Comparison of ENCODE assay signal across 1 cellular context in genomic region chr1:27342778-27343638, GRCh38.
A peak's percentile ranks its signal among the peaks of the same experiment; 100 is the strongest.
TF ChIP-seq lines count a peak whose summit lies in the region.

No MANE protein-coding gene starts in this region.

TF ChIP-seq in HepG2, 621 proteins besides CTCF, POLR2A, EP300 and RAD21 (continued from another document and continues in another):
- TF ChIP-seq ZBTB39 (CRISPR knock-in tag; IDR thresholded peaks at IDR 0.05) (0 out of 2 replicates have a peak, but pooled peaks have one; percentile 7), ARNTL (CRISPR knock-in tag; IDR thresholded peaks at IDR 0.05) (no peak), ZNF446 (CRISPR knock-in tag; IDR thresholded peaks at IDR 0.05) (0 out of 2 replicates have a peak, but pooled peaks have one; percentile 30), AGO2 (optimal IDR thresholded peaks at IDR 0.05; ENCODE audit: low read depth, low read length) (peak; percentile 66), NFATC3 (CRISPR knock-in tag; IDR thresholded peaks at IDR 0.05) (no peak), ZFP1 (CRISPR knock-in tag; IDR thresholded peaks at IDR 0.05) (no peak), ZNF644 (CRISPR knock-in tag; IDR thresholded peaks at IDR 0.05; ENCODE audit: low read depth) (no peak), SIX4 (CRISPR knock-in tag; IDR thresholded peaks at IDR 0.05) (no peak), GTF3A (CRISPR knock-in tag; conservative IDR thresholded peaks at IDR 0.05) (no peak), SUZ12 (IDR thresholded peaks at IDR 0.05; ENCODE audit: low read depth, low read length) (no peak), FOXK1 (CRISPR knock-in tag; IDR thresholded peaks at IDR 0.05; ENCODE audit: borderline replicate concordance, low read depth) (no peak), ZBTB33 (CRISPR knock-in tag; IDR thresholded peaks at IDR 0.05) (no peak), TAF15 (IDR thresholded peaks at IDR 0.05; ENCODE audit: low read depth, low read length, poor library complexity, severe bottlenecking) (no peak), ZNF30 (CRISPR knock-in tag; IDR thresholded peaks at IDR 0.05) (no peak; the same call in 1 of the 2 replicates), KAT8 (CRISPR knock-in tag; IDR thresholded peaks at IDR 0.05) (no peak), RBM39 (IDR thresholded peaks at IDR 0.05; ENCODE audit: low read depth, low read length, poor library complexity, severe bottlenecking) (no peak), ZFX (CRISPR knock-in tag; IDR thresholded peaks at IDR 0.05; ENCODE audit: low read depth) (peak; percentile 89), TFAP4 (IDR thresholded peaks at IDR 0.05; ENCODE audit: borderline replicate concordance, low read depth) (peak; percentile 67; the same call in 1 of the 2 replicates), ZNF367 (CRISPR knock-in tag; IDR thresholded peaks at IDR 0.05; ENCODE audit: borderline replicate concordance) (no peak), CREM (IDR thresholded peaks at IDR 0.05) (no peak), CREM (CRISPR knock-in tag; IDR thresholded peaks at IDR 0.05) (no peak), JUNB (CRISPR knock-in tag; IDR thresholded peaks at IDR 0.05; ENCODE audit: borderline replicate concordance) (0 out of 2 replicates have a peak, but pooled peaks have one; percentile 25), IKZF1 (IDR thresholded peaks at IDR 0.05) (no peak), HOXA9 (CRISPR knock-in tag; IDR thresholded peaks at IDR 0.05; ENCODE audit: borderline replicate concordance) (peak; percentile 69; the same call in 1 of the 2 replicates), TAF1 (CRISPR knock-in tag; IDR thresholded peaks at IDR 0.05) (peak; percentile 71), ZBTB7B (CRISPR knock-in tag; IDR thresholded peaks at IDR 0.05) (no peak), PAX8 (CRISPR knock-in tag; IDR thresholded peaks at IDR 0.05; ENCODE audit: borderline replicate concordance) (no peak), ZNF83 (CRISPR knock-in tag; IDR thresholded peaks at IDR 0.05; ENCODE audit: borderline replicate concordance) (0 out of 2 replicates have a peak, but pooled peaks have one; percentile 9), PPARG (CRISPR knock-in tag; conservative IDR thresholded peaks at IDR 0.05) (no peak), RFX3 (CRISPR knock-in tag; IDR thresholded peaks at IDR 0.05) (no peak), ISL2 (CRISPR knock-in tag; IDR thresholded peaks at IDR 0.05) (no peak), BCL6 (CRISPR knock-in tag; IDR thresholded peaks at IDR 0.05) (no peak), ZNF547 (CRISPR knock-in tag; IDR thresholded peaks at IDR 0.05) (peak; percentile 59; the same call in 1 of the 2 replicates), TSC22D2 (CRISPR knock-in tag; IDR thresholded peaks at IDR 0.05; ENCODE audit: borderline replicate concordance) (no peak), SP5 (CRISPR knock-in tag; IDR thresholded peaks at IDR 0.05; ENCODE audit: borderline replicate concordance, low read depth) (peak; percentile 43; the same call in 1 of the 2 replicates), IRX3 (CRISPR knock-in tag; IDR thresholded peaks at IDR 0.05; ENCODE audit: borderline replicate concordance, low read depth) (no peak; the same call in 1 of the 2 replicates), HNF4A (CRISPR knock-in tag; IDR thresholded peaks at IDR 0.05) (no peak), ZNF124 (CRISPR knock-in tag; IDR thresholded peaks at IDR 0.05) (peak; percentile 69; the same call in 1 of the 2 replicates), MXD4 (CRISPR knock-in tag; IDR thresholded peaks at IDR 0.05) (no peak), EZH2 (conservative IDR thresholded peaks at IDR 0.05; ENCODE audit: low read depth, low read length) (no peak), AKNA (CRISPR knock-in tag; IDR thresholded peaks at IDR 0.05; ENCODE audit: borderline replicate concordance) (no peak), ATM (IDR thresholded peaks at IDR 0.05; ENCODE audit: borderline replicate concordance) (no peak), DNMT3B (CRISPR knock-in tag; conservative IDR thresholded peaks at IDR 0.05) (no peak), ZBTB10 (CRISPR knock-in tag; IDR thresholded peaks at IDR 0.05; ENCODE audit: borderline replicate concordance) (no peak), ZNF761 (CRISPR knock-in tag; conservative IDR thresholded peaks at IDR 0.05) (no peak)
- TF ChIP-seq, protein P1, sequence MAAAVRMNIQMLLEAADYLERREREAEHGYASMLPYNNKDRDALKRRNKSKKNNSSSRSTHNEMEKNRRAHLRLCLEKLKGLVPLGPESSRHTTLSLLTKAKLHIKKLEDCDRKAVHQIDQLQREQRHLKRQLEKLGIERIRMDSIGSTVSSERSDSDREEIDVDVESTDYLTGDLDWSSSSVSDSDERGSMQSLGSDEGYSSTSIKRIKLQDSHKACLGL (CRISPR knock-in tag; IDR thresholded peaks at IDR 0.05): no peak
- TF ChIP-seq, protein P2, sequence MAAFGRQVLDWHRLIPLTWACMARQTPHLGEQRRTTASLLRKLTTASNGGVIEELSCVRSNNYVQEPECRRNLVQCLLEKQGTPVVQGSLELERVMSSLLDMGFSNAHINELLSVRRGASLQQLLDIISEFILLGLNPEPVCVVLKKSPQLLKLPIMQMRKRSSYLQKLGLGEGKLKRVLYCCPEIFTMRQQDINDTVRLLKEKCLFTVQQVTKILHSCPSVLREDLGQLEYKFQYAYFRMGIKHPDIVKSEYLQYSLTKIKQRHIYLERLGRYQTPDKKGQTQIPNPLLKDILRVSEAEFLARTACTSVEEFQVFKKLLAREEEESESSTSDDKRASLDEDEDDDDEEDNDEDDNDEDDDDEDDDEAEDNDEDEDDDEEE (CRISPR knock-in tag; IDR thresholded peaks at IDR 0.05): no peak
- TF ChIP-seq, protein P3, sequence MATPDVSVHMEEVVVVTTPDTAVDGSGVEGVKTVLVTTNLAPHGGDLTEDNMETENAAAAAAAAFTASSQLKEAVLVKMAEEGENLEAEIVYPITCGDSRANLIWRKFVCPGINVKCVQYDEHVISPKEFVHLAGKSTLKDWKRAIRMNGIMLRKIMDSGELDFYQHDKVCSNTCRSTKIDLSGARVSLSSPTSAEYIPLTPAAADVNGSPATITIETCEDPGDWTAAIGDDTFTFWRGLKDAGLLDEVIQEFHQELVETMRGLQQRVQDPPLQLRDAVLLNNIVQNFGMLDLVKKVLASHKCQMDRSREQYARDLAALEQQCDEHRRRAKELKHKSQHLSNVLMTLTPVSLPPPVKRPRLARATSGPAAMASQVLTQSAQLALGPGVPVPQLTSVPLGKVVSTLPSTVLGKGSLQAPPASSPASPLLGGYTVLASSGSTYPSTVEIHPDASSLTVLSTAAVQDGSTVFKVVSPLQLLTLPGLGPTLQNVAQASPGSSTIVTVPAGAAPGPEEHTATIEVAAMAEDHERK (CRISPR knock-in tag; IDR thresholded peaks at IDR 0.05; ENCODE audit: low read depth): no peak
- TF ChIP-seq, protein P4, sequence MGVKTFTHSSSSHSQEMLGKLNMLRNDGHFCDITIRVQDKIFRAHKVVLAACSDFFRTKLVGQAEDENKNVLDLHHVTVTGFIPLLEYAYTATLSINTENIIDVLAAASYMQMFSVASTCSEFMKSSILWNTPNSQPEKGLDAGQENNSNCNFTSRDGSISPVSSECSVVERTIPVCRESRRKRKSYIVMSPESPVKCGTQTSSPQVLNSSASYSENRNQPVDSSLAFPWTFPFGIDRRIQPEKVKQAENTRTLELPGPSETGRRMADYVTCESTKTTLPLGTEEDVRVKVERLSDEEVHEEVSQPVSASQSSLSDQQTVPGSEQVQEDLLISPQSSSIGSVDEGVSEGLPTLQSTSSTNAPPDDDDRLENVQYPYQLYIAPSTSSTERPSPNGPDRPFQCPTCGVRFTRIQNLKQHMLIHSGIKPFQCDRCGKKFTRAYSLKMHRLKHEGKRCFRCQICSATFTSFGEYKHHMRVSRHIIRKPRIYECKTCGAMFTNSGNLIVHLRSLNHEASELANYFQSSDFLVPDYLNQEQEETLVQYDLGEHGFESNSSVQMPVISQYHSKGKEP (CRISPR knock-in tag; IDR thresholded peaks at IDR 0.05): no peak
